ENCODE assay signal across 8 cellular contexts in genomic region chr6:12009180-12009748, GRCh38. TPM values are rescaled to one million over a fixed set of nuclear protein-coding genes. Genes with fewer than 3 reads are reported as not detected.
DNase-seq lines count a peak whose midpoint lies in the region; ATAC-seq and TF ChIP-seq lines count a peak whose summit lies in the region.

No MANE protein-coding gene starts in this region.

- TF ChIP-seq CTCF in fibroblast of the aortic adventitia (IDR thresholded peaks at IDR 0.05; ENCODE audit: insufficient read depth, low read length) (no peak), gastrocnemius medialis (IDR thresholded peaks at IDR 0.05 in 4 of 5, conservative IDR thresholded peaks at IDR 0.05 in 1 of 5) (no peak)

- ATAC-seq in GM18517 (IDR thresholded peaks at IDR 0.05; ENCODE audit: unreplicated experiment), result peak; percentile 2
- no peak for ATAC-seq in gastrocnemius medialis
- no peak for ATAC-seq in HG02973 (IDR thresholded peaks at IDR 0.05; ENCODE audit: unreplicated experiment)

- in situ Hi-C loops in gastrocnemius medialis (cut with MboI; ENCODE audit: low sequenced_read_pairs in 4 of 4), result no loop called here

- no peaks in the 10 kb centered on the region for H3K36me3 ChIP-seq in gastrocnemius medialis

- H3K4me3 ChIP-seq in fibroblast of the aortic adventitia (ENCODE audit: low read depth, low read length) (peak overlapping the region; percentile 83), gastrocnemius medialis (peak overlapping the region; percentile 65 to 95 (median 71))

- no peaks in the 10 kb centered on the region for H3K9me3 ChIP-seq in gastrocnemius medialis

- peak; percentile 9 for DNase-seq in SK-N-DZ (ENCODE audit: low spot score)
- DNase-seq in fibroblast of the aortic adventitia (ENCODE audit: low read depth), result peak; percentile 52
- DNase-seq in gastrocnemius medialis, result no peak
- DNase-seq in hepatic stellate cell (ENCODE audit: low spot score), result no peak
- DNase-seq in glomerular visceral epithelial cell (ENCODE audit: extremely low spot score), result no peak
- no peak for DNase-seq in KG1 (lab: John Stamatoyannopoulos, UW)

- no peaks in the 10 kb centered on the region for H3K27me3 ChIP-seq in gastrocnemius medialis

- intact Hi-C loops in gastrocnemius medialis (cut with DNase I; ENCODE audit: low total_unique reads), result loop anchor here (2.0 kb wide), 2 partner anchors 238 to 296 kb away; no protein-coding TSS in a partner anchor

- H3K27ac ChIP-seq in gastrocnemius medialis, result peak overlapping the region; percentile 92 to 98 (median 96)

- no peak for TF ChIP-seq POLR2A in gastrocnemius medialis (IDR thresholded peaks at IDR 0.05)

- H3K4me1 ChIP-seq in gastrocnemius medialis, result peaks cover 19 to 26% of the 10 kb centered on the region in 2 donors

RNA-seq across cellular contexts. Expression of gene HIVEP1, which starts 2.8 kb away (rescaled TPM):
- polyA plus RNA-seq in SK-N-DZ (2014; cell fraction: cytosol; rRNA removed), result 3.0 and 4.0 TPM in 2 replicates
- polyA plus RNA-seq in SK-N-DZ (2014; cell fraction: nucleus; rRNA removed), result 2.9 and 3.2 TPM in 2 replicates
- total RNA-seq in fibroblast of the aortic adventitia (ENCODE audit: low replicate concordance) (21.3 and 21.8 TPM in 2 replicates), gastrocnemius medialis (10 to 100 TPM in 2 of 4 donors, 1 to 10 TPM in 2; 8.3 to 13.5 (median 10.5) TPM)

Comparison
In these comparisons a context has a peak if more than half of its experiments do, and no peak if none do; other contexts are left out.
1. DNase-seq: peak in SK-N-DZ (single experiment) and fibroblast of the aortic adventitia (single experiment); none in gastrocnemius medialis (0 of 2), hepatic stellate cell (single experiment), glomerular visceral epithelial cell (single experiment) and KG1 (single experiment).